1 cellular context compared by ENCODE assay signal in the genomic region with DNA sequence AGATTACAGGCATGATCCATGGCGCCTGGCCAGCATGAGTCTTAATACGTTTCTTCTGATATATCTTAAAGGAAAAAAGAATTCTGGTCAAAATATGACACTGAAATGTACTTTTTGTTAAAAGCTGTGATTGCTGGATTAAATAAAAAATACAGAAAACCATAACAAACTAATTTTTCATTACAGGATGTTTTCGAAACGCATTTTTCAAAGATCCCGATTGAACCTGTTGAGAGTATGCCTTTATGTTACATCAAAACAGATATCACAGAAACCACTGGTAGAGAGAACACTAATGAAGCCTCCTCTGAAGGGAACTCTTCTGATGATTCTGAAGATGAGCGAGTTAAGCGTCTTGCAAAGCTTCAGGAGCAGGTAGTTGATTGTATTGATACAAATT.
TF ChIP-seq lines count a peak whose summit lies in the region.

No MANE protein-coding gene starts in this region.

TF ChIP-seq in GM23338, 12 proteins besides CTCF, POLR2A, EP300 and RAD21 (continued from another document):
- TF ChIP-seq, protein P1, sequence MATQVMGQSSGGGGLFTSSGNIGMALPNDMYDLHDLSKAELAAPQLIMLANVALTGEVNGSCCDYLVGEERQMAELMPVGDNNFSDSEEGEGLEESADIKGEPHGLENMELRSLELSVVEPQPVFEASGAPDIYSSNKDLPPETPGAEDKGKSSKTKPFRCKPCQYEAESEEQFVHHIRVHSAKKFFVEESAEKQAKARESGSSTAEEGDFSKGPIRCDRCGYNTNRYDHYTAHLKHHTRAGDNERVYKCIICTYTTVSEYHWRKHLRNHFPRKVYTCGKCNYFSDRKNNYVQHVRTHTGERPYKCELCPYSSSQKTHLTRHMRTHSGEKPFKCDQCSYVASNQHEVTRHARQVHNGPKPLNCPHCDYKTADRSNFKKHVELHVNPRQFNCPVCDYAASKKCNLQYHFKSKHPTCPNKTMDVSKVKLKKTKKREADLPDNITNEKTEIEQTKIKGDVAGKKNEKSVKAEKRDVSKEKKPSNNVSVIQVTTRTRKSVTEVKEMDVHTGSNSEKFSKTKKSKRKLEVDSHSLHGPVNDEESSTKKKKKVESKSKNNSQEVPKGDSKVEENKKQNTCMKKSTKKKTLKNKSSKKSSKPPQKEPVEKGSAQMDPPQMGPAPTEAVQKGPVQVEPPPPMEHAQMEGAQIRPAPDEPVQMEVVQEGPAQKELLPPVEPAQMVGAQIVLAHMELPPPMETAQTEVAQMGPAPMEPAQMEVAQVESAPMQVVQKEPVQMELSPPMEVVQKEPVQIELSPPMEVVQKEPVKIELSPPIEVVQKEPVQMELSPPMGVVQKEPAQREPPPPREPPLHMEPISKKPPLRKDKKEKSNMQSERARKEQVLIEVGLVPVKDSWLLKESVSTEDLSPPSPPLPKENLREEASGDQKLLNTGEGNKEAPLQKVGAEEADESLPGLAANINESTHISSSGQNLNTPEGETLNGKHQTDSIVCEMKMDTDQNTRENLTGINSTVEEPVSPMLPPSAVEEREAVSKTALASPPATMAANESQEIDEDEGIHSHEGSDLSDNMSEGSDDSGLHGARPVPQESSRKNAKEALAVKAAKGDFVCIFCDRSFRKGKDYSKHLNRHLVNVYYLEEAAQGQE (IDR thresholded peaks at IDR 0.05; ENCODE audit: unreplicated experiment) = no peak
- TF ChIP-seq STAT1 (IDR thresholded peaks at IDR 0.05; ENCODE audit: unreplicated experiment) = no peak
